Comparison of ENCODE assay signal across 15 cellular contexts in the genomic region with DNA sequence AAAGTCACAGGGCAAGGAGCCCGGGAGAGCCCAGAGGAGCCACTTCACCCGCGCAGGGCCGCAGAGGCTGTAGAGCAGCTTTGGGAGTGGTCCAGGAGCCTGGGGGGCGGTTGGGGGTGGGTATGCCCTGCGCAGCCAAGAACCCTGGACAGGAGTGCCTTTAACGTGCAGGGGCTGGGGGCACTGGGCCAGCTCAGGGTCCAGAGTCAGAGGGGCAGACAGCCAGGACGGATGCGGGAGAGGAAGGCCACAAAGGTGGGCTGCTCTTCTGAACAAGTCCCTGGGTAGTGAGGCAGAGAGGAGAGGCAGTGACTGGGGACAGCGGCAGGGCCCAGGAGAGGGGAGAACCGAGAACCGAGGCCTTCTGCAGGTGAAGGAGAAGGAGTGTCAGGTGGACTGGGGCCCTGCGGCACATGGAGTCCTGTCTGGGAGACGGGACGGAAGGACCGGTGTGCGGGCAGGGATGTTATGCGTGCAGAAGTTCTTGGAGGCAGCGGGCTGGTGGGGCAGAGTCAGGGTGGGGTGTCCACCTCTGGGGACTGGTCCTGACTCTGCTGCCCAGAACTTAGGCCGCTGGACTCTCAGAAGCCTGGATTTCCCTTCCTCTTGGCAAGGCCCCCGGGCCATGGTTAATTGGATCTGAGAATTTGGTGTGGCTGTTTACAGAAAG. TPM values are rescaled to one million over a fixed set of nuclear protein-coding genes. Genes with fewer than 3 reads are reported as not detected.
DNase-seq lines count a peak whose midpoint lies in the region; ATAC-seq, FAIRE-seq and TF ChIP-seq lines count a peak whose summit lies in the region.
"Had no signal": no experiment of that assay in that cellular context is flagged by ENCODE, and none has a peak within 500 bp of the region (broad histone marks: within the 10 kb centered on the region; RNA-seq: fewer than 3 reads in every experiment).

No MANE protein-coding gene starts in this region.

- H3K4me2 ChIP-seq in HepG2 (ENCODE audit: low read depth, low read length) = no peak overlapping the region
- H3K4me2 ChIP-seq: BLaER1 had no signal

- H3K9me3 ChIP-seq in right lobe of liver (no peaks in the 10 kb centered on the region), HepG2 (ENCODE audit: low read length) (peaks cover 23% of the 10 kb centered on the region), thyroid gland (no peaks in the 10 kb centered on the region)
- H3K9me3 ChIP-seq: Caco-2 had no signal

- ATAC-seq in right lobe of liver (no peak), HepG2 (no peak), GM18519 (IDR thresholded peaks at IDR 0.05; ENCODE audit: low FRiP score, unreplicated experiment) (no peak)

- CTCF ChIA-PET in HepG2 (lab: Yijun Ruan, JAX; ENCODE audit: low intra/inter-chr PET ratio, low total read pairs) = no interaction called here

- no peak overlapping the region for H3K4me3 ChIP-seq in right lobe of liver
- H3K4me3 ChIP-seq in HepG2 (replicated peaks in 1 of 3; ENCODE audit: insufficient read depth in 1 of 3, low read depth in 2 of 3, low read length in 3 of 3) = no peak overlapping the region
- no peak overlapping the region for H3K4me3 ChIP-seq in thyroid gland (replicated peaks in 1 of 3)
- H3K4me3 ChIP-seq: BLaER1 had no signal

- H3K79me2 ChIP-seq in HepG2 (ENCODE audit: insufficient read depth, low read length) = no peaks in the 10 kb centered on the region

- no peak for TF ChIP-seq CTCF in right lobe of liver (IDR thresholded peaks at IDR 0.05)
- TF ChIP-seq CTCF in HepG2 (CRISPR knock-in tag; IDR thresholded peaks at IDR 0.05) = no peak
- no peak for TF ChIP-seq CTCF in thyroid gland (IDR thresholded peaks at IDR 0.05)

- FAIRE-seq in HepG2 (lab: Jason Lieb, UNC) = no peak

- H2AFZ ChIP-seq in HepG2 (ENCODE audit: low read length) = no peak overlapping the region

- H3K27ac ChIP-seq in right lobe of liver (no peak overlapping the region), HepG2 (ENCODE audit: extremely low read length, insufficient read depth, low read length) (no peak overlapping the region), thyroid gland (no peak overlapping the region)
- H3K27ac ChIP-seq: 22Rv1, BLaER1, HL-60 had no signal

- BruUV-seq in HepG2 (replicated peaks; lab: Mats Ljungman, UMichigan) = no TSS peak

- 76% methylated on average over 11 of the region's 21 CpGs for WGBS in right lobe of liver (ENCODE audit: insufficient coverage, low coverage, low lambda C conversion rate, missing lambda C conversion rate)
- WGBS in HepG2 (ENCODE audit: low lambda C conversion rate) = 50% methylated on average over 21 of the region's 21 CpGs
- 33 to 48% methylated on average over 18 to 19 of the region's 21 CpGs for WGBS in thyroid gland, 2 donors

- TF ChIP-seq EP300 in HepG2 (IDR thresholded peaks at IDR 0.05; ENCODE audit: low read depth in 2 of 2, low read length in 2 of 2) = no peak
- TF ChIP-seq EP300 in HepG2 (CRISPR knock-in tag; IDR thresholded peaks at IDR 0.05; ENCODE audit: borderline replicate concordance) = no peak

- POLR2A ChIA-PET in HepG2 (lab: Yijun Ruan, JAX) = no interaction called here

- intact Hi-C loops in right lobe of liver (cut with DNase I) = no loop called here
- intact Hi-C loops in HepG2 (cut with micrococcal nuclease; ENCODE audit: unreplicated experiment) = no loop called here
- intact Hi-C loops in thyroid gland (cut with DNase I) = no loop called here

- TF ChIP-seq RAD21 in HepG2 (CRISPR knock-in tag; IDR thresholded peaks at IDR 0.05) = no peak

- in situ Hi-C loops in HepG2 (cut with HindIII; ENCODE audit: extremely low pct_ligation_motif_present, low pct_unique_long_range_greater_than_20kb) = no loop called here

- no peaks in the 10 kb centered on the region for H3K4me1 ChIP-seq in right lobe of liver
- H3K4me1 ChIP-seq in HepG2 (ENCODE audit: insufficient read depth, low read length) = peaks cover 35% of the 10 kb centered on the region
- no peaks in the 10 kb centered on the region for H3K4me1 ChIP-seq in thyroid gland
- H3K4me1 ChIP-seq: Caco-2 had no signal

- H3K9ac ChIP-seq in HepG2 (ENCODE audit: insufficient read depth, low read depth, low read length) = no peak overlapping the region
- H3K9ac ChIP-seq: BLaER1 had no signal

- H3K36me3 ChIP-seq in right lobe of liver (no peaks in the 10 kb centered on the region), HepG2 (replicated peaks in 1 of 2; ENCODE audit: control insufficient read depth in 1 of 2, insufficient read depth in 2 of 2, low read length in 2 of 2) (no peaks in the 10 kb centered on the region), thyroid gland (no peaks in the 10 kb centered on the region)
- H3K36me3 ChIP-seq: BLaER1 had no signal

- H4K20me1 ChIP-seq in HepG2 (ENCODE audit: insufficient read depth, low read length) = no peaks in the 10 kb centered on the region
- H4K20me1 ChIP-seq: BLaER1 had no signal

- peak; percentile 26 for DNase-seq in NCI-H1092 treated with DMSO at 0.1 percent for 48 hours (lab: John Stamatoyannopoulos, UW)
- DNase-seq in NCI-H1092 (lab: John Stamatoyannopoulos, UW) = no peak
- peak in 2 of 3 donors; percentile 6 to 40 for DNase-seq in right lobe of liver
- no peak for DNase-seq in HepG2 (ENCODE audit: low spot score)
- DNase-seq in thyroid gland = peak; percentile 53 to 68
- DNase-seq in T-helper 1 cell = no peak
- DNase-seq: AML-193; Caco-2; CD8-positive, alpha-beta memory T cell; HCEC 1CT; HFFc6 had no signal

- H3K27me3 ChIP-seq in right lobe of liver (no peaks in the 10 kb centered on the region), HepG2 (ENCODE audit: control insufficient read depth in 1 of 2, insufficient read depth in 2 of 2, low read length in 2 of 2) (peaks cover 0 to 36% of the 10 kb centered on the region in 2 experiments; a peak in 3 of 5 replicates), thyroid gland (no peaks in the 10 kb centered on the region)
- H3K27me3 ChIP-seq: BLaER1 had no signal

- TF ChIP-seq POLR2A in right lobe of liver (IDR thresholded peaks at IDR 0.05) (no peak), HepG2 (IDR thresholded peaks at IDR 0.05; ENCODE audit: insufficient read depth in 1 of 2, low read depth in 2 of 2, low read length in 2 of 2) (no peak), thyroid gland (IDR thresholded peaks at IDR 0.05) (no peak)

TF ChIP-seq in HepG2, 621 proteins besides CTCF, POLR2A, EP300 and RAD21 (continues in another document):
- no peak for TF ChIP-seq TBP (CRISPR knock-in tag; IDR thresholded peaks at IDR 0.05)
- TF ChIP-seq, protein P1, sequence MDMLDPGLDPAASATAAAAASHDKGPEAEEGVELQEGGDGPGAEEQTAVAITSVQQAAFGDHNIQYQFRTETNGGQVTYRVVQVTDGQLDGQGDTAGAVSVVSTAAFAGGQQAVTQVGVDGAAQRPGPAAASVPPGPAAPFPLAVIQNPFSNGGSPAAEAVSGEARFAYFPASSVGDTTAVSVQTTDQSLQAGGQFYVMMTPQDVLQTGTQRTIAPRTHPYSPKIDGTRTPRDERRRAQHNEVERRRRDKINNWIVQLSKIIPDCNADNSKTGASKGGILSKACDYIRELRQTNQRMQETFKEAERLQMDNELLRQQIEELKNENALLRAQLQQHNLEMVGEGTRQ (IDR thresholded peaks at IDR 0.05; ENCODE audit: low read depth, low read length) = no peak
- TF ChIP-seq, protein P1 (CRISPR knock-in tag; IDR thresholded peaks at IDR 0.05; ENCODE audit: borderline replicate concordance) = no peak
- TF ChIP-seq NAIF1 (CRISPR knock-in tag; IDR thresholded peaks at IDR 0.05; ENCODE audit: borderline replicate concordance) = no peak
- no peak for TF ChIP-seq ZNF160 (CRISPR knock-in tag; IDR thresholded peaks at IDR 0.05)
- TF ChIP-seq SCMH1 (CRISPR knock-in tag; IDR thresholded peaks at IDR 0.05; ENCODE audit: borderline replicate concordance) = no peak
- no peak for TF ChIP-seq ZNF235 (CRISPR knock-in tag; IDR thresholded peaks at IDR 0.05; ENCODE audit: borderline replicate concordance)
- TF ChIP-seq TEAD2 (CRISPR knock-in tag; IDR thresholded peaks at IDR 0.05) = no peak
- no peak for TF ChIP-seq ZNF224 (CRISPR knock-in tag; IDR thresholded peaks at IDR 0.05)
- TF ChIP-seq SP4 (CRISPR knock-in tag; IDR thresholded peaks at IDR 0.05) = no peak
- no peak for TF ChIP-seq ZNF282 (IDR thresholded peaks at IDR 0.05; ENCODE audit: partially characterized antibody)
- no peak for TF ChIP-seq MLLT10 (CRISPR knock-in tag; IDR thresholded peaks at IDR 0.05)

RNA-seq across cellular contexts. Expression of a gene that starts 31.8 kb away (rescaled TPM):
- total RNA-seq in right lobe of liver (under 1 TPM in 5 of 6 experiments, not detected in 1; 0.17 to 0.81 (median 0.65) TPM), HepG2 (2016; rRNA removed; fragmentation: Illumina TruSeq; extraction: Trizol) (43.8 and 69.7 TPM in 2 replicates), thyroid gland (1 to 10 TPM in 2 of 4 donors, under 1 TPM in 2; 0.45 to 3.5 (median 1.1) TPM)
- total RNA-seq in HepG2 (2016; cell fraction: cytosol; rRNA removed; fragmentation: Illumina TruSeq; extraction: Trizol; ENCODE audit: low read depth) = 39.5 and 40.6 TPM in 2 replicates
- total RNA-seq in HepG2 (2016; cell fraction: insoluble cytoplasmic fraction; rRNA removed; fragmentation: Illumina TruSeq; extraction: Trizol) = 45.3 and 69.6 TPM in 2 replicates
- total RNA-seq in HepG2 (2016; cell fraction: membrane; rRNA removed; fragmentation: Illumina TruSeq; extraction: Trizol) = 83.4 and 93.4 TPM in 2 replicates
- total RNA-seq in HepG2 (2016; cell fraction: nucleus; rRNA removed; fragmentation: Illumina TruSeq; extraction: Trizol) = 32.1 and 42.6 TPM in 2 replicates
- polyA plus RNA-seq in HepG2 (2011; rRNA removed) = 15.4 and 23.1 TPM in 2 replicates
- polyA plus RNA-seq in HepG2 (2011; cell fraction: cytosol; rRNA removed) = 20.0 and 39.6 TPM in 2 replicates
- polyA plus RNA-seq in HepG2 (2011; cell fraction: nucleus; rRNA removed) = 34.6 and 44.2 TPM in 2 replicates
- polyA plus RNA-seq in HepG2 (2012) = 13.5 and 14.6 TPM in 2 replicates
- polyA plus RNA-seq in HepG2 (2016; cell fraction: cytosol; fragmentation: Illumina TruSeq; extraction: Trizol; ENCODE audit: low read depth) = 40.9 and 41.6 TPM in 2 replicates
- 48.4 and 52.4 TPM in 2 replicates for polyA plus RNA-seq in HepG2 (2016; cell fraction: insoluble cytoplasmic fraction; fragmentation: Illumina TruSeq; extraction: Trizol; ENCODE audit: low read depth)
- polyA plus RNA-seq in HepG2 (2016; cell fraction: membrane; fragmentation: Illumina TruSeq; extraction: Trizol; ENCODE audit: low read depth) = 74.1 and 77.9 TPM in 2 replicates
- polyA plus RNA-seq in HepG2 (2016; cell fraction: nucleus; fragmentation: Illumina TruSeq; extraction: Trizol; ENCODE audit: insufficient read depth, low read depth) = 63.0 and 70.2 TPM in 2 replicates
- 0.07 and 154 TPM in 2 replicates for polyA minus RNA-seq in HepG2 (2011; rRNA and poly(A)+ RNA removed; ENCODE audit: low replicate concordance)
- 31.1 and 39.3 TPM in 2 replicates for polyA minus RNA-seq in HepG2 (2011; cell fraction: cytosol; rRNA and poly(A)+ RNA removed)
- 9.3 and 10.7 TPM in 2 replicates for polyA minus RNA-seq in HepG2 (2011; cell fraction: nucleus; rRNA and poly(A)+ RNA removed)
- total RNA-seq: CD8-positive, alpha-beta memory T cell had no signal
- polyA plus RNA-seq: CD8-positive, alpha-beta memory T cell had no signal

Comparison
In these comparisons a context has a peak if more than half of its experiments do, and no peak if none do; other contexts are left out.
1. DNase-seq: peak in NCI-H1092 treated with DMSO at 0.1 percent for 48 hours (single experiment), right lobe of liver (2 of 3) and thyroid gland (2 of 2); none in NCI-H1092 (single experiment), HepG2 (single experiment) and T-helper 1 cell (0 of 5).
2. RNA of a gene that starts 31.8 kb away (total RNA-seq): 32.1 to 93.4 TPM in HepG2; 0.45 to 3.5 TPM in thyroid gland and 0.17 to 0.81 TPM in right lobe of liver; every median in the first group is over 4 times any median in the second.